2 cellular contexts compared by ENCODE assay signal in genomic region chr7:7552199-7552598, GRCh38.
TF ChIP-seq lines count a peak whose summit lies in the region.

No MANE protein-coding gene starts in this region.

TF ChIP-seq in HepG2, 621 proteins besides CTCF, POLR2A, EP300 and RAD21:
- TF ChIP-seq FOXA1 (IDR thresholded peaks at IDR 0.05) (no peak), FOXA1 (CRISPR knock-in tag; IDR thresholded peaks at IDR 0.05) (no peak), ATF7-NPFF (CRISPR knock-in tag; IDR thresholded peaks at IDR 0.05; ENCODE audit: low read depth) (no peak), CAMTA2 (CRISPR knock-in tag; IDR thresholded peaks at IDR 0.05; ENCODE audit: borderline replicate concordance) (no peak), WIZ (CRISPR knock-in tag; IDR thresholded peaks at IDR 0.05) (no peak), ZBTB21 (CRISPR knock-in tag; IDR thresholded peaks at IDR 0.05) (no peak), MAFK (conservative IDR thresholded peaks at IDR 0.05 in 1 of 2, IDR thresholded peaks at IDR 0.05 in 1 of 2; ENCODE audit: low read length in 2 of 2) (peak; percentile 51 to 76), ZFX (CRISPR knock-in tag; IDR thresholded peaks at IDR 0.05; ENCODE audit: low read depth) (no peak), MNT (IDR thresholded peaks at IDR 0.05) (no peak), NRL (CRISPR knock-in tag; IDR thresholded peaks at IDR 0.05; ENCODE audit: borderline replicate concordance) (no peak), GPBP1L1 (CRISPR knock-in tag; IDR thresholded peaks at IDR 0.05) (no peak), ATF5 (CRISPR knock-in tag; IDR thresholded peaks at IDR 0.05; ENCODE audit: low read depth) (no peak), MAFF (IDR thresholded peaks at IDR 0.05; ENCODE audit: low read depth, low read length) (peak; percentile 48)
TF ChIP-seq in HepG2: peak in this region for 2.

TF ChIP-seq in IMR-90, 13 proteins besides CTCF, POLR2A, EP300 and RAD21:
- no peak for TF ChIP-seq USF2 (IDR thresholded peaks at IDR 0.05; ENCODE audit: low read depth, low read length)
- peak; percentile 69 for TF ChIP-seq MAFK (IDR thresholded peaks at IDR 0.05; ENCODE audit: low read depth, low read length)
- TF ChIP-seq RCOR1 (IDR thresholded peaks at IDR 0.05; ENCODE audit: insufficient replicate concordance, low read length): no peak
- TF ChIP-seq ELK1 (IDR thresholded peaks at IDR 0.05; ENCODE audit: borderline replicate concordance, low read depth, low read length): no peak
- TF ChIP-seq CHD1 (IDR thresholded peaks at IDR 0.05; ENCODE audit: low read depth, low read length): no peak
